Comparison of ENCODE assay signal across 15 cellular contexts in genomic region chr7:118312966-118313365, GRCh38.
DNase-seq lines count a peak whose midpoint lies in the region; ATAC-seq and TF ChIP-seq lines count a peak whose summit lies in the region.
"Had no signal": no experiment of that assay in that cellular context is flagged by ENCODE, and none has a peak within 500 bp of the region (broad histone marks: within the 10 kb centered on the region; RNA-seq: fewer than 3 reads in every experiment).

No MANE protein-coding gene starts in this region.

- no peak for DNase-seq in activated CD8-positive, alpha-beta memory T cell treated with anti-CD3 and anti-CD28 coated beads, Interleukin-2, amount 10 ng/mL, durations not matched to agents 7 days and 5 days
- DNase-seq in activated CD8-positive, alpha-beta memory T cell treated with anti-CD3 and anti-CD28 coated beads, Interleukin-2, amount 50 U/mL, for 4 hours, result no peak
- no peak for DNase-seq in stimulated activated naive B cell treated with anti-CD40 and anti-IgM and Interleukin-4, amounts not matched to agents 10 μg/mL and 1 μg/mL and 100 μg/mL, for 72 hours
- DNase-seq in hypothalamus (lab: John Stamatoyannopoulos, UW) (no peak), OCI-M2 (lab: John Stamatoyannopoulos, UW; ENCODE audit: unreplicated experiment) (no peak), lower leg skin (ENCODE audit: low spot score in 2 of 2) (no peak)
- DNase-seq: activated CD4-positive, alpha-beta T cell treated with anti-CD3 and anti-CD28 coated beads, Interleukin-2, amount 10 ng/mL, durations not matched to agents 7 days and 5 days; kidney glomerular epithelial cell; NCI-H146; occipital lobe; Peyer's patch; stimulated activated CD4-positive, alpha-beta T cell treated with anti-CD3 and anti-CD28 coated beads, Interleukin-4, amount 100 ng/mL, for 24 hours; trophoblast cell had no signal

- no peak overlapping the region for H3K4me3 Mint-ChIP-seq in activated CD8-positive, alpha-beta memory T cell treated with anti-CD3 and anti-CD28 coated beads, Interleukin-2, amount 10 ng/mL, durations not matched to agents 7 days and 5 days
- no peak overlapping the region for H3K4me3 Mint-ChIP-seq in stimulated activated naive B cell treated with anti-CD40 and anti-IgM and Interleukin-4, amounts not matched to agents 10 μg/mL and 1 μg/mL and 100 μg/mL, for 72 hours
- H3K4me3 Mint-ChIP-seq: activated CD4-positive, alpha-beta T cell treated with anti-CD3 and anti-CD28 coated beads, Interleukin-2, amount 10 ng/mL, durations not matched to agents 7 days and 5 days had no signal

- peaks cover 28% of the 10 kb centered on the region for H3K36me3 Mint-ChIP-seq in activated CD8-positive, alpha-beta memory T cell treated with anti-CD3 and anti-CD28 coated beads, Interleukin-2, amount 10 ng/mL, durations not matched to agents 7 days and 5 days
- peaks cover 0 to 9% of the 10 kb centered on the region in 2 donors for H3K36me3 Mint-ChIP-seq in stimulated activated naive B cell treated with anti-CD40 and anti-IgM and Interleukin-4, amounts not matched to agents 10 μg/mL and 1 μg/mL and 100 μg/mL, for 72 hours

- whole genome bisulfite sequencing in lower leg skin, 2 donors, result 96 to 100% methylated on average over 1 of the region's 1 CpG

- H3K4me1 Mint-ChIP-seq in activated CD8-positive, alpha-beta memory T cell treated with anti-CD3 and anti-CD28 coated beads, Interleukin-2, amount 10 ng/mL, durations not matched to agents 7 days and 5 days, result peaks cover 33% of the 10 kb centered on the region
- peaks cover 0 to 2% of the 10 kb centered on the region in 2 donors for H3K4me1 Mint-ChIP-seq in stimulated activated naive B cell treated with anti-CD40 and anti-IgM and Interleukin-4, amounts not matched to agents 10 μg/mL and 1 μg/mL and 100 μg/mL, for 72 hours

- peak overlapping the region; percentile 78 for H3K27ac Mint-ChIP-seq in activated CD8-positive, alpha-beta memory T cell treated with anti-CD3 and anti-CD28 coated beads, Interleukin-2, amount 10 ng/mL, durations not matched to agents 7 days and 5 days
- H3K27ac Mint-ChIP-seq in stimulated activated naive B cell treated with anti-CD40 and anti-IgM and Interleukin-4, amounts not matched to agents 10 μg/mL and 1 μg/mL and 100 μg/mL, for 72 hours, result no peak overlapping the region
- H3K27ac Mint-ChIP-seq: activated CD4-positive, alpha-beta T cell treated with anti-CD3 and anti-CD28 coated beads, Interleukin-2, amount 10 ng/mL, durations not matched to agents 7 days and 5 days had no signal

- CTCF ChIA-PET in activated CD8-positive, alpha-beta memory T cell treated with anti-CD3 and anti-CD28 coated beads, Interleukin-2, amount 10 ng/mL, durations not matched to agents 7 days and 5 days (lab: Charles Lee), result no interaction called here

- TF ChIP-seq CTCF in lower leg skin (IDR thresholded peaks at IDR 0.05), result no peak

- H3K27me3 Mint-ChIP-seq in activated CD8-positive, alpha-beta memory T cell treated with anti-CD3 and anti-CD28 coated beads, Interleukin-2, amount 10 ng/mL, durations not matched to agents 7 days and 5 days, result peaks cover 8% of the 10 kb centered on the region
- peaks cover 6 to 19% of the 10 kb centered on the region in 2 donors for H3K27me3 Mint-ChIP-seq in stimulated activated naive B cell treated with anti-CD40 and anti-IgM and Interleukin-4, amounts not matched to agents 10 μg/mL and 1 μg/mL and 100 μg/mL, for 72 hours

- intact Hi-C loops in lower leg skin (cut with DNase I; ENCODE audit: low total_unique reads), result no loop called here

- peak; percentile 51 for ATAC-seq in activated CD8-positive, alpha-beta memory T cell treated with anti-CD3 and anti-CD28 coated beads, Interleukin-2, amount 10 ng/mL, durations not matched to agents 7 days and 5 days
- ATAC-seq in HG02588 (IDR thresholded peaks at IDR 0.05; ENCODE audit: unreplicated experiment), result peak; percentile 76
- ATAC-seq in HG03457 (IDR thresholded peaks at IDR 0.05; ENCODE audit: unreplicated experiment), result peak; percentile 86
- peak; percentile 41 to 81 for ATAC-seq in stimulated activated naive B cell treated with anti-CD40 and anti-IgM and Interleukin-4, amounts not matched to agents 10 μg/mL and 1 μg/mL and 100 μg/mL, for 72 hours (replicated peaks)

- H3K9me3 Mint-ChIP-seq in activated CD8-positive, alpha-beta memory T cell treated with anti-CD3 and anti-CD28 coated beads, Interleukin-2, amount 10 ng/mL, durations not matched to agents 7 days and 5 days (ENCODE audit: low read depth), result peaks cover 2% of the 10 kb centered on the region
- H3K9me3 Mint-ChIP-seq in stimulated activated naive B cell treated with anti-CD40 and anti-IgM and Interleukin-4, amounts not matched to agents 10 μg/mL and 1 μg/mL and 100 μg/mL, for 72 hours, result peaks cover 14 to 17% of the 10 kb centered on the region in 2 donors

- no peak overlapping the region for H3K4me3 ChIP-seq in lower leg skin (ENCODE audit: low read depth, poor library complexity, severe bottlenecking)
- H3K4me3 ChIP-seq: Peyer's patch had no signal

- TF ChIP-seq POLR2A in lower leg skin (IDR thresholded peaks at IDR 0.05), result no peak
